In the genomic region with DNA sequence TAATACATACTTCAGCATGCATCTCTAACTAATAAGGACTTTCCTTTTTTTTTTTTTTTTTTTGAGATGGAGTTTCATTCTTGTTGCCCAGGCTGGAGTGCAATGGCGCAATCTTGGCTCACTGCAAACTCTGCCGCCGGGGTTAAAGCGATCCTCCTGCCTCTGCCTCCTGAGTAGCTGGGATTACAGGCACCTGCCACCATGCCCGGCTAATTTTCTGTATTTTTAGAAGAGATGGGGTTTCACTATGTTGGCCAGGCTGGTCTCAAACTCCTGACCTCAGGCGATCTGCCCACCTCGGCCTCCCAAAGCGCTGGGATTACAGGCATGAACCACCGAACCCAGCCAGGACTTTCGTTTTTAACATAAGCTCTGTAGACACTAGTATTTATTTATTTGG, we compare ENCODE assay signal across 8 cellular contexts. TPM values are rescaled to one million over a fixed set of nuclear protein-coding genes. Genes with fewer than 3 reads are reported as not detected.
DNase-seq lines count a peak whose midpoint lies in the region; ATAC-seq and TF ChIP-seq lines count a peak whose summit lies in the region.
"Not testable (repeated sequence)": the region's sequence is repeated elsewhere in the genome, so short reads cannot be mapped to it uniquely, and the experiment has no call there.

No MANE protein-coding gene starts in this region.

- H3K27me3 Mint-ChIP-seq in CD8-positive, alpha-beta memory T cell; activated CD4-positive, alpha-beta memory T cell treated with anti-CD3 and anti-CD28 coated beads for 36 hours; activated naive CD8-positive, alpha-beta T cell treated with anti-CD3 and anti-CD28 coated beads, Interleukin-2, amount 10 ng/mL, durations not matched to agents 7 days and 5 days; natural killer cell treated with Interleukin-12 subunit alpha and Interleukin-12 subunit beta and Interleukin-15 and Interleukin-18, amount 100 ng/mL, for 72 hours: not testable (repeated sequence)

- not testable (repeated sequence) for H3K9me3 Mint-ChIP-seq in CD8-positive, alpha-beta memory T cell; activated CD4-positive, alpha-beta memory T cell treated with anti-CD3 and anti-CD28 coated beads for 36 hours; activated naive CD8-positive, alpha-beta T cell treated with anti-CD3 and anti-CD28 coated beads, Interleukin-2, amount 10 ng/mL, durations not matched to agents 7 days and 5 days; natural killer cell treated with Interleukin-12 subunit alpha and Interleukin-12 subunit beta and Interleukin-15 and Interleukin-18, amount 100 ng/mL, for 72 hours

- H3K36me3 Mint-ChIP-seq in CD8-positive, alpha-beta memory T cell; activated CD4-positive, alpha-beta memory T cell treated with anti-CD3 and anti-CD28 coated beads for 36 hours; activated naive CD8-positive, alpha-beta T cell treated with anti-CD3 and anti-CD28 coated beads, Interleukin-2, amount 10 ng/mL, durations not matched to agents 7 days and 5 days; natural killer cell treated with Interleukin-12 subunit alpha and Interleukin-12 subunit beta and Interleukin-15 and Interleukin-18, amount 100 ng/mL, for 72 hours: not testable (repeated sequence)

- H3K27ac ChIP-seq in CD8-positive, alpha-beta memory T cell (ENCODE audit: low read depth, low read length): peak overlapping the region; percentile 40
- H3K27ac ChIP-seq in Panc1 (ENCODE audit: low read length): peak overlapping the region; percentile 99
- H3K27ac ChIP-seq in foreskin keratinocyte: peak overlapping the region; percentile 12
- H3K27ac ChIP-seq in upper lobe of left lung: peak overlapping the region; percentile 28 to 76 (median 74)

- H3K9me3 ChIP-seq in CD8-positive, alpha-beta memory T cell (ENCODE audit: low read length); Panc1 (ENCODE audit: control insufficient read depth, insufficient read depth, low read depth, low read length); upper lobe of left lung: not testable (repeated sequence)

- peak overlapping the region; percentile 36 to 84 (median 76) for H3K4me3 Mint-ChIP-seq in CD8-positive, alpha-beta memory T cell
- peak overlapping the region; percentile 55 for H3K4me3 Mint-ChIP-seq in activated CD4-positive, alpha-beta memory T cell treated with anti-CD3 and anti-CD28 coated beads for 36 hours
- H3K4me3 Mint-ChIP-seq in activated naive CD8-positive, alpha-beta T cell treated with anti-CD3 and anti-CD28 coated beads, Interleukin-2, amount 10 ng/mL, durations not matched to agents 7 days and 5 days: peak overlapping the region; percentile 63
- H3K4me3 Mint-ChIP-seq in natural killer cell treated with Interleukin-12 subunit alpha and Interleukin-12 subunit beta and Interleukin-15 and Interleukin-18, amount 100 ng/mL, for 72 hours: peak overlapping the region; percentile 46

- H3K4me3 ChIP-seq in CD8-positive, alpha-beta memory T cell (ENCODE audit: low read length): not testable (repeated sequence)
- peak overlapping the region in 1 of 2 experiments; percentile 32; a peak in 3 of 4 replicates for H3K4me3 ChIP-seq in Panc1 (ENCODE audit: low read depth in 2 of 2, low read length in 2 of 2)
- peak overlapping the region in 3 of 4 donors; percentile 7 to 21 (median 11) for H3K4me3 ChIP-seq in upper lobe of left lung

- peaks cover 80 to 90% (median 89%) of the 10 kb centered on the region in 3 donors for H3K4me1 Mint-ChIP-seq in CD8-positive, alpha-beta memory T cell
- H3K4me1 Mint-ChIP-seq in activated CD4-positive, alpha-beta memory T cell treated with anti-CD3 and anti-CD28 coated beads for 36 hours (ENCODE audit: low read depth): peaks cover 83% of the 10 kb centered on the region
- H3K4me1 Mint-ChIP-seq in activated naive CD8-positive, alpha-beta T cell treated with anti-CD3 and anti-CD28 coated beads, Interleukin-2, amount 10 ng/mL, durations not matched to agents 7 days and 5 days: peaks cover 70% of the 10 kb centered on the region
- H3K4me1 Mint-ChIP-seq in natural killer cell treated with Interleukin-12 subunit alpha and Interleukin-12 subunit beta and Interleukin-15 and Interleukin-18, amount 100 ng/mL, for 72 hours (ENCODE audit: low read depth in 2 of 2): peaks cover 52 to 76% of the 10 kb centered on the region in 2 donors

- not testable (repeated sequence) for TF ChIP-seq POLR2A in upper lobe of left lung (IDR thresholded peaks at IDR 0.05)

- not testable (repeated sequence) for DNase-seq in CD8-positive, alpha-beta memory T cell; Panc1 (ENCODE audit: low read depth, low spot score); activated CD4-positive, alpha-beta memory T cell treated with anti-CD3 and anti-CD28 coated beads for 36 hours; activated naive CD8-positive, alpha-beta T cell treated with anti-CD3 and anti-CD28 coated beads, Interleukin-2, amount 10 ng/mL, durations not matched to agents 7 days and 5 days; foreskin keratinocyte; natural killer cell treated with Interleukin-12 subunit alpha and Interleukin-12 subunit beta and Interleukin-15 and Interleukin-18, amount 100 ng/mL, for 72 hours (ENCODE audit: low spot score)
- peak in 1 of 2 donors; percentile 42 for DNase-seq in upper lobe of left lung

- ATAC-seq in HG02852 (IDR thresholded peaks at IDR 0.05; ENCODE audit: unreplicated experiment) (peak; percentile 0), upper lobe of left lung (ENCODE audit: low FRiP score in 2 of 2) (peak in 1 of 2 donors; percentile 7)
- not testable (repeated sequence) for ATAC-seq in Panc1; activated naive CD8-positive, alpha-beta T cell treated with anti-CD3 and anti-CD28 coated beads, Interleukin-2, amount 10 ng/mL, durations not matched to agents 7 days and 5 days (ENCODE audit: low read depth); foreskin keratinocyte; natural killer cell treated with Interleukin-12 subunit alpha and Interleukin-12 subunit beta and Interleukin-15 and Interleukin-18, amount 100 ng/mL, for 72 hours

- H3K27ac Mint-ChIP-seq in CD8-positive, alpha-beta memory T cell: peak overlapping the region; percentile 76 to 100 (median 92)
- H3K27ac Mint-ChIP-seq in activated CD4-positive, alpha-beta memory T cell treated with anti-CD3 and anti-CD28 coated beads for 36 hours: peak overlapping the region; percentile 50
- peak overlapping the region; percentile 90 for H3K27ac Mint-ChIP-seq in activated naive CD8-positive, alpha-beta T cell treated with anti-CD3 and anti-CD28 coated beads, Interleukin-2, amount 10 ng/mL, durations not matched to agents 7 days and 5 days
- peak overlapping the region; percentile 64 to 79 for H3K27ac Mint-ChIP-seq in natural killer cell treated with Interleukin-12 subunit alpha and Interleukin-12 subunit beta and Interleukin-15 and Interleukin-18, amount 100 ng/mL, for 72 hours

- WGBS in upper lobe of left lung, 2 donors: 55 to 63% methylated on average over 10 of the region's 10 CpGs

- in situ Hi-C loops in Panc1 (cut with HindIII; ENCODE audit: low pct_unique_long_range_greater_than_20kb, low sequenced_read_pairs): not testable (repeated sequence)

- BruUV-seq in Panc1 (replicated peaks; lab: Mats Ljungman, UMichigan): not testable (repeated sequence)

- not testable (repeated sequence) for H3K27me3 ChIP-seq in CD8-positive, alpha-beta memory T cell (ENCODE audit: insufficient read depth, low read length, poor library complexity, severe bottlenecking); Panc1 (ENCODE audit: control insufficient read depth, insufficient read depth, low read length); foreskin keratinocyte; upper lobe of left lung

- CTCF ChIA-PET in CD8-positive, alpha-beta memory T cell (lab: Charles Lee): interaction anchor here (0.6 to 2.4 kb wide), 6 partner anchors 9 to 69 kb away, joined by 3 to 6 read pairs (median 4); no protein-coding TSS in a partner anchor
- CTCF ChIA-PET in Panc1 (lab: Charles Lee): interaction anchor here (0.6 kb wide), 1 partner anchor 112 kb away, joined by 10 read pairs; no protein-coding TSS in a partner anchor
- CTCF ChIA-PET in activated CD4-positive, alpha-beta memory T cell treated with anti-CD3 and anti-CD28 coated beads for 36 hours (lab: Charles Lee): interaction anchor here (1.1 to 2.1 kb wide), 3 partner anchors 21 to 31 kb away, joined by 3 to 9 read pairs (median 4); no protein-coding TSS in a partner anchor

- intact Hi-C loops in Panc1 (cut with micrococcal nuclease; ENCODE audit: unreplicated experiment); activated CD4-positive, alpha-beta memory T cell treated with anti-CD3 and anti-CD28 coated beads for 36 hours (cut with micrococcal nuclease): not testable (repeated sequence)

- not testable (repeated sequence) for TF ChIP-seq EP300 in upper lobe of left lung (IDR thresholded peaks at IDR 0.05)

- H3K36me3 ChIP-seq in CD8-positive, alpha-beta memory T cell (ENCODE audit: insufficient read depth, low read length); Panc1 (ENCODE audit: control insufficient read depth, insufficient read depth, low read length); upper lobe of left lung: not testable (repeated sequence)

- H3K4me1 ChIP-seq in CD8-positive, alpha-beta memory T cell (ENCODE audit: insufficient read depth, low read length): peaks cover 88% of the 10 kb centered on the region
- H3K4me1 ChIP-seq in Panc1 (ENCODE audit: control insufficient read depth, insufficient read depth, low read length) (peaks cover 71% of the 10 kb centered on the region), foreskin keratinocyte (peaks cover 42% of the 10 kb centered on the region), upper lobe of left lung (peaks cover 18 to 26% (median 24%) of the 10 kb centered on the region in 4 donors)

- POLR2A ChIA-PET in CD8-positive, alpha-beta memory T cell (lab: Charles Lee): interaction anchor here (1.2 to 3.8 kb wide), 3 partner anchors 21 to 46 kb away, joined by 3 to 30 read pairs (median 4); no protein-coding TSS in a partner anchor
- POLR2A ChIA-PET in Panc1 (lab: Charles Lee): interaction anchor here (0.7 kb wide), 1 partner anchor 14 kb away, joined by 4 read pairs; no protein-coding TSS in a partner anchor
- POLR2A ChIA-PET in activated CD4-positive, alpha-beta memory T cell treated with anti-CD3 and anti-CD28 coated beads for 36 hours (lab: Charles Lee): not testable (repeated sequence)
- POLR2A ChIA-PET in activated naive CD8-positive, alpha-beta T cell treated with anti-CD3 and anti-CD28 coated beads, Interleukin-2, amount 10 ng/mL, durations not matched to agents 7 days and 5 days (lab: Charles Lee): interaction anchor here (0.5 to 12.7 kb wide), 8 partner anchors 8 to 374 kb away, joined by 3 to 170 read pairs (median 4); no protein-coding TSS in a partner anchor

- TF ChIP-seq CTCF in Panc1 (IDR thresholded peaks at IDR 0.05); foreskin keratinocyte (conservative IDR thresholded peaks at IDR 0.05); upper lobe of left lung (IDR thresholded peaks at IDR 0.05): not testable (repeated sequence)

RNA-seq across cellular contexts. Expression of a gene that starts 42.3 kb away (rescaled TPM):
- total RNA-seq in CD8-positive, alpha-beta memory T cell: 10 to 100 TPM; 58.0 to 61.5 TPM
- polyA plus RNA-seq in CD8-positive, alpha-beta memory T cell: 70.8 TPM
- 107 TPM for total RNA-seq in Panc1 (2021; ENCODE audit: unreplicated experiment)
- polyA plus RNA-seq in Panc1 (2012; ENCODE audit: insufficient read length): 47.3 TPM
- total RNA-seq in activated CD4-positive, alpha-beta memory T cell treated with anti-CD3 and anti-CD28 coated beads for 36 hours: 10 to 100 TPM; 67.4 to 69.8 TPM
- total RNA-seq in activated naive CD8-positive, alpha-beta T cell treated with anti-CD3 and anti-CD28 coated beads, Interleukin-2, amount 10 ng/mL, durations not matched to agents 7 days and 5 days: 100 to 1,000 TPM; 111 to 119 TPM
- 32.9 and 35.4 TPM in 2 replicates for total RNA-seq in foreskin keratinocyte
- 8.6 and 9.8 TPM in 2 replicates for polyA plus RNA-seq in foreskin keratinocyte
- 100 to 1,000 TPM in 1 of 2 donors, 10 to 100 TPM in 1; 73.4 to 140 TPM for total RNA-seq in natural killer cell treated with Interleukin-12 subunit alpha and Interleukin-12 subunit beta and Interleukin-15 and Interleukin-18, amount 100 ng/mL, for 72 hours
- 10 to 100 TPM; 42.7 to 96.9 (median 62.0) TPM for total RNA-seq in upper lobe of left lung

Comparison
In these comparisons a context has a peak if more than half of its experiments do, and no peak if none do; other contexts are left out.
1. H3K27ac ChIP-seq: peak in every context shown above with its lines; median percentile 99 in Panc1; 74 in upper lobe of left lung; 40 in CD8-positive, alpha-beta memory T cell; 12 in foreskin keratinocyte.